ENCODE assay signal across 18 cellular contexts in the genomic region with DNA sequence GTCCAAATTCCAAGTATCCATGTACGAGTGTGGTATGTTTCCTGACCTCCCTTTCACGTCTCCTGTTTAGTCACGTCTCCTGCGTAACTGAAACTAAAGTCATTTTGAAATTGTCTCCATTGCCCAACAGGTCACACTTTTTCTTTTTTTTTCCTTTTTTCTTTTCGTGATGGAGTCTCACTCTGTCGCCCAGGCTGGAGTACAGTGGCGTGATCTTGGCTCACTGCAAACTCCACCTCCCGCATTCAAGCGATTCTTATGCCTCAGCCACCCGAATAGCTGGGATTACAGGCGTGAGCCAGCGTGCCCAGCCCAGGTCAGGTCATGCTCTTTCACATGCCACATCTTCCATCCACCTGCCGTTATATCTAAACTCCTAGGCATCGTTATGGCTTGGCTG. TPM values are rescaled to one million over a fixed set of nuclear protein-coding genes. Genes with fewer than 3 reads are reported as not detected.
"Had no signal": no experiment of that assay in that cellular context is flagged by ENCODE, and none has a peak within 500 bp of the region (broad histone marks: within the 10 kb centered on the region; RNA-seq: fewer than 3 reads in every experiment).

No MANE protein-coding gene starts in this region.

- H3K27me3 ChIP-seq: colonic mucosa, gastrocnemius medialis, heart left ventricle, pancreas had no signal

- H3K9me3 ChIP-seq: colonic mucosa, gastrocnemius medialis, heart left ventricle, pancreas, thoracic aorta had no signal

- H3K27me3 Mint-ChIP-seq: activated naive CD4-positive, alpha-beta T cell treated with anti-CD3 and anti-CD28 coated beads, Interleukin-2, amount 50 U/mL, for 24 hours had no signal

- H3K27ac ChIP-seq: colonic mucosa, gastrocnemius medialis, heart left ventricle, pancreas, thoracic aorta had no signal

- H3K36me3 Mint-ChIP-seq: activated naive CD4-positive, alpha-beta T cell treated with anti-CD3 and anti-CD28 coated beads, Interleukin-2, amount 50 U/mL, for 24 hours; immature natural killer cell; naive B cell had no signal

- H3K4me1 ChIP-seq: colonic mucosa, gastrocnemius medialis, heart left ventricle, pancreas had no signal

- H3K4me1 Mint-ChIP-seq: activated naive CD4-positive, alpha-beta T cell treated with anti-CD3 and anti-CD28 coated beads, Interleukin-2, amount 50 U/mL, for 24 hours; immature natural killer cell had no signal

- H3K4me3 ChIP-seq: colonic mucosa, gastrocnemius medialis, heart left ventricle, lung, pancreas, thoracic aorta had no signal

- H3K4me3 Mint-ChIP-seq: activated naive CD4-positive, alpha-beta T cell treated with anti-CD3 and anti-CD28 coated beads, Interleukin-2, amount 50 U/mL, for 24 hours; immature natural killer cell; naive B cell had no signal

- H3K27ac Mint-ChIP-seq: activated naive CD4-positive, alpha-beta T cell treated with anti-CD3 and anti-CD28 coated beads, Interleukin-2, amount 50 U/mL, for 24 hours; immature natural killer cell had no signal

- DNase-seq: activated CD4-positive, alpha-beta T cell treated with anti-CD3 and anti-CD28 coated beads for 1 hour; activated CD4-positive, alpha-beta T cell treated with anti-CD3 and anti-CD28 coated beads, Interleukin-2, amount 50 U/mL, for 48 hours; activated effector memory CD4-positive, alpha-beta T cell treated with anti-CD3 and anti-CD28 coated beads, Interleukin-2, amount 50 U/mL, for 16 hours; central memory CD4-positive, alpha-beta T cell; colonic mucosa; gastrocnemius medialis; heart left ventricle; immature natural killer cell; left cardiac atrium; midbrain; naive B cell; pancreas; stimulated activated CD4-positive, alpha-beta T cell treated with anti-CD3 and anti-CD28 coated beads, Interleukin-12 subunit alpha, Interleukin-12 subunit beta, amount 100 ng/mL, for 4 hours; stimulated activated CD4-positive, alpha-beta T cell treated with anti-CD3 and anti-CD28 coated beads, Interleukin-2, amount 100 ng/mL, for 24 hours had no signal

- H3K9me3 Mint-ChIP-seq: activated naive CD4-positive, alpha-beta T cell treated with anti-CD3 and anti-CD28 coated beads, Interleukin-2, amount 50 U/mL, for 24 hours had no signal

- H3K36me3 ChIP-seq: colonic mucosa, gastrocnemius medialis, heart left ventricle, pancreas, thoracic aorta had no signal

RNA-seq across cellular contexts. Expression of gene L1TD1, which starts 38.2 kb away (rescaled TPM):
- total RNA-seq: endothelial cell of umbilical vein, gastrocnemius medialis had no signal
- polyA plus RNA-seq: immature natural killer cell had no signal
